8 cellular contexts compared by ENCODE assay signal in the genomic region with DNA sequence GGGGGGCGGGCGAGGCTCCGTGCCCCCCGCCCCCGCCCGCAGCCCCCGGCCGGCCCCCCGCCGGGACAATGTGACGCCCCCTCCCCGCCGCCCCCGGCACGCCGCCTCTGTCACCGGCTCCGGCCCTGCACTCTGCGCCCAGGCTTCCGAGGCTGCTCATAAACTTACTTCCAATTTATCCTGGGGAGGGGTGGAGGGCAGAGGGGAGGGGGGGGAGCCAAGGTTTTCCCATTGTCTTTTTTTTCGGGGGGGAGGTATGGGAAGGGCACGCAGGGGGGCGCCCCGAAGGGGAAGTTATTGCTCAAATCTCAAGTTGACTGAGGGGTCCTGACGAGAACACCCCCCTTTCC. TPM values are rescaled to one million over a fixed set of nuclear protein-coding genes. Genes with fewer than 3 reads are reported as not detected.
DNase-seq lines count a peak whose midpoint lies in the region; ATAC-seq and TF ChIP-seq lines count a peak whose summit lies in the region.

No MANE protein-coding gene starts in this region.

- peak overlapping the region; percentile 92 for H3K4me3 Mint-ChIP-seq in activated T-helper 17 cell treated with anti-CD3 and anti-CD28 coated beads, Interleukin-2, amount 50 U/mL, for 72 hours

- H3K27ac Mint-ChIP-seq in activated T-helper 17 cell treated with anti-CD3 and anti-CD28 coated beads, Interleukin-2, amount 50 U/mL, for 72 hours, result peak overlapping the region; percentile 91

- H3K4me3 ChIP-seq in A673 (ENCODE audit: low read depth, low read length, poor library complexity, severe bottlenecking), result peak overlapping the region; percentile 75
- H3K4me3 ChIP-seq in right atrium auricular region, result peak overlapping the region; percentile 80 to 81
- peak overlapping the region; percentile 78 to 95 (median 89) for H3K4me3 ChIP-seq in skeletal muscle tissue (ENCODE audit: low read length in 3 of 3)

- TF ChIP-seq CTCF in A673 (conservative IDR thresholded peaks at IDR 0.05; ENCODE audit: low read depth, low read length) (no peak), right atrium auricular region (IDR thresholded peaks at IDR 0.05) (no peak)

- DNase-seq in A673 (ENCODE audit: low spot score), result no peak
- no peak for DNase-seq in right atrium auricular region (ENCODE audit: low spot score)
- no peak for DNase-seq in MV-4-11 (lab: John Stamatoyannopoulos, UW)

- TF ChIP-seq EP300 in Ishikawa (IDR thresholded peaks at IDR 0.05; ENCODE audit: borderline replicate concordance), result no peak

- BruUV-seq in A673 (replicated peaks; lab: Mats Ljungman, UMichigan), result no TSS peak

- H3K4me1 Mint-ChIP-seq in activated T-helper 17 cell treated with anti-CD3 and anti-CD28 coated beads, Interleukin-2, amount 50 U/mL, for 72 hours, result peaks cover 20% of the 10 kb centered on the region

- H3K27ac ChIP-seq in A673 (ENCODE audit: low read depth, low read length, poor library complexity, severe bottlenecking), result peak overlapping the region; percentile 86
- peak overlapping the region; percentile 96 to 97 for H3K27ac ChIP-seq in right atrium auricular region
- H3K27ac ChIP-seq in skeletal muscle tissue (ENCODE audit: low read depth, low read length), result peak overlapping the region; percentile 85

- H3K9me3 ChIP-seq in A673 (ENCODE audit: low read depth, low read length, poor library complexity, severe bottlenecking), result no peaks in the 10 kb centered on the region
- H3K9me3 ChIP-seq in right atrium auricular region, result no peaks in the 10 kb centered on the region
- H3K9me3 ChIP-seq in skeletal muscle tissue (ENCODE audit: control insufficient read depth in 3 of 3, low read length in 3 of 3), result no peaks in the 10 kb centered on the region

- peaks cover 33% of the 10 kb centered on the region for H3K36me3 Mint-ChIP-seq in activated T-helper 17 cell treated with anti-CD3 and anti-CD28 coated beads, Interleukin-2, amount 50 U/mL, for 72 hours (ENCODE audit: low read depth)

- TF ChIP-seq RAD21 in Ishikawa (IDR thresholded peaks at IDR 0.05; ENCODE audit: low read depth), result no peak

- H3K27me3 Mint-ChIP-seq in activated T-helper 17 cell treated with anti-CD3 and anti-CD28 coated beads, Interleukin-2, amount 50 U/mL, for 72 hours, result no peaks in the 10 kb centered on the region

- peaks cover 43% of the 10 kb centered on the region for H3K4me1 ChIP-seq in A673 (ENCODE audit: insufficient read depth, low read length, poor library complexity, severe bottlenecking)
- H3K4me1 ChIP-seq in right atrium auricular region, result peaks cover 0 to 42% of the 10 kb centered on the region in 2 donors
- peaks cover 0 to 13% (median 9%) of the 10 kb centered on the region in 3 donors for H3K4me1 ChIP-seq in skeletal muscle tissue (ENCODE audit: control insufficient read depth in 3 of 3, insufficient read depth in 3 of 3, low read length in 3 of 3)

- POLR2A ChIA-PET in A673 (lab: Charles Lee; ENCODE audit: low non-redundant PET), result interaction anchor here (0.6 to 0.7 kb wide), 2 partner anchors 137 to 224 kb away, joined by 7 to 11 read pairs; no protein-coding TSS in a partner anchor

- H3K27me3 ChIP-seq in A673 (replicated peaks; ENCODE audit: insufficient read depth, low read depth, low read length, poor library complexity) (no peaks in the 10 kb centered on the region), right atrium auricular region (no peaks in the 10 kb centered on the region), skeletal muscle tissue (ENCODE audit: control insufficient read depth in 3 of 3, insufficient read depth in 3 of 3, low read length in 3 of 3) (no peaks in the 10 kb centered on the region)

- H3K9ac ChIP-seq in skeletal muscle tissue (ENCODE audit: low read depth in 1 of 3, low read length in 3 of 3), result peak overlapping the region in 1 of 3 donors; percentile 89

- intact Hi-C loops in A673 (cut with micrococcal nuclease; ENCODE audit: unreplicated experiment), result loop anchor here (5.0 to 10.0 kb wide), 3 partner anchors 197 to 276 kb away; a partner anchor contains a TSS

- ATAC-seq in activated T-helper 17 cell treated with anti-CD3 and anti-CD28 coated beads, Interleukin-2, amount 50 U/mL, for 72 hours (replicated peaks), result no peak
- no peak for ATAC-seq in HG03378 (IDR thresholded peaks at IDR 0.05; ENCODE audit: unreplicated experiment)
- ATAC-seq in HG03342 (IDR thresholded peaks at IDR 0.05; ENCODE audit: unreplicated experiment), result no peak

- H3K36me3 ChIP-seq in A673 (ENCODE audit: insufficient read depth, low read length, poor library complexity, severe bottlenecking), result no peaks in the 10 kb centered on the region
- H3K36me3 ChIP-seq in right atrium auricular region, result no peaks in the 10 kb centered on the region
- no peaks in the 10 kb centered on the region for H3K36me3 ChIP-seq in skeletal muscle tissue (ENCODE audit: control insufficient read depth in 3 of 3, insufficient read depth in 3 of 3, low read length in 3 of 3)

- H3K9me3 Mint-ChIP-seq in activated T-helper 17 cell treated with anti-CD3 and anti-CD28 coated beads, Interleukin-2, amount 50 U/mL, for 72 hours, result no peaks in the 10 kb centered on the region

- CTCF ChIA-PET in A673 (lab: Charles Lee), result interaction anchor here (0.7 kb wide), 1 partner anchor 12 kb away, joined by 6 read pairs; no protein-coding TSS in a partner anchor

TF ChIP-seq in Ishikawa, 13 proteins besides CTCF, POLR2A, EP300 and RAD21:
- TF ChIP-seq CEBPB (IDR thresholded peaks at IDR 0.05), result no peak
- TF ChIP-seq CREB1 (IDR thresholded peaks at IDR 0.05; ENCODE audit: low read depth), result no peak
- TF ChIP-seq ZBTB7A (IDR thresholded peaks at IDR 0.05; ENCODE audit: low read depth), result peak; percentile 66; the same call in 1 of the 2 replicates
- TF ChIP-seq YY1 (IDR thresholded peaks at IDR 0.05; ENCODE audit: low read depth), result no peak

RNA-seq across cellular contexts. Expression of a gene that starts 0.9 kb away (rescaled TPM):
- total RNA-seq in A673 (2021), result 77.2 and 106 TPM in 2 replicates
- 10 to 100 TPM; 33.5 to 91.7 TPM for total RNA-seq in activated T-helper 17 cell treated with anti-CD3 and anti-CD28 coated beads, Interleukin-2, amount 50 U/mL, for 72 hours
- total RNA-seq in right atrium auricular region, result 10 to 100 TPM; 27.6 to 35.5 TPM
- total RNA-seq in skeletal muscle tissue, result 16.2 TPM
